9 cellular contexts compared by ENCODE assay signal in genomic region chr20:35663516-35663812, GRCh38. TPM values are rescaled to one million over a fixed set of nuclear protein-coding genes. Genes with fewer than 3 reads are reported as not detected.
A peak's percentile ranks its signal among the peaks of the same experiment; 100 is the strongest.
DNase-seq lines count a peak whose midpoint lies in the region; ATAC-seq, FAIRE-seq and TF ChIP-seq lines count a peak whose summit lies in the region.
"Had no signal": no experiment of that assay in that cellular context is flagged by ENCODE, and none has a peak within 500 bp of the region (broad histone marks: within the 10 kb centered on the region; RNA-seq: fewer than 3 reads in every experiment).

No MANE protein-coding gene starts in this region.

- H2AFZ ChIP-seq in GM23248: no peak overlapping the region

- peak overlapping the region; percentile 96 for H3K9ac ChIP-seq in GM23248

- H3K4me3 ChIP-seq in GM23248: peak overlapping the region; percentile 80
- H3K4me3 ChIP-seq in SJSA1: peak overlapping the region; percentile 73
- peak overlapping the region; percentile 68 for H3K4me3 ChIP-seq in fibroblast of mammary gland (ENCODE audit: control insufficient read depth, low read depth, low read length)
- H3K4me3 ChIP-seq in psoas muscle: peak overlapping the region; percentile 75

- peaks cover 44% of the 10 kb centered on the region for H4K20me1 ChIP-seq in GM23248 (ENCODE audit: insufficient read depth)

- peak overlapping the region; percentile 94 for H3K4me2 ChIP-seq in GM23248 (ENCODE audit: unreplicated experiment)

- no peaks in the 10 kb centered on the region for H3K9me3 ChIP-seq in GM23248 (ENCODE audit: low read depth)
- no peaks in the 10 kb centered on the region for H3K9me3 ChIP-seq in SJSA1 (replicated peaks)
- H3K9me3 ChIP-seq in psoas muscle: no peaks in the 10 kb centered on the region

- ATAC-seq in psoas muscle (peak in 2 of 4 donors; percentile 13 to 15), HG02759 (IDR thresholded peaks at IDR 0.05; ENCODE audit: unreplicated experiment) (no peak)

- WGBS in GM23248 (ENCODE audit: low coverage in 1 of 2, low lambda C conversion rate in 2 of 2, missing lambda C conversion rate in 2 of 2), 2 experiments: 0 to 3% methylated on average over 7 of the region's 7 CpGs
- 0 to 2% (median 1%) methylated on average over 7 of the region's 7 CpGs for WGBS in psoas muscle, 3 donors

- no peaks in the 10 kb centered on the region for H3K9me2 ChIP-seq in GM23248 (ENCODE audit: insufficient read depth)

- H3K4me1 ChIP-seq in GM23248 (ENCODE audit: insufficient read depth) (peaks cover 30% of the 10 kb centered on the region), SJSA1 (replicated peaks) (peaks cover 29% of the 10 kb centered on the region), psoas muscle (peaks cover 41% of the 10 kb centered on the region)

- in situ Hi-C loops in GM23248 (cut with MboI): no loop called here

- peaks cover 66% of the 10 kb centered on the region for H3K79me2 ChIP-seq in GM23248 (ENCODE audit: insufficient read depth)

- H3K27ac ChIP-seq in GM23248 (peak overlapping the region; percentile 88), SJSA1 (no peak overlapping the region), psoas muscle (peak overlapping the region; percentile 98)

- H3F3A ChIP-seq in GM23248 (ENCODE audit: insufficient read depth): peaks cover 32% of the 10 kb centered on the region

- no peak for FAIRE-seq in D721Med (lab: Jason Lieb, UNC)
- FAIRE-seq: TTC549 had no signal

- H3K27me3 ChIP-seq in GM23248 (replicated peaks; ENCODE audit: insufficient read depth) (no peaks in the 10 kb centered on the region), SJSA1 (replicated peaks) (no peaks in the 10 kb centered on the region), psoas muscle (ENCODE audit: insufficient read depth in 3 of 3, low read length in 2 of 3) (no peaks in the 10 kb centered on the region)

- DNase-seq in GM23248 (peak; percentile 73), SJSA1 (ENCODE audit: low read depth in 1 of 2, low spot score in 2 of 2) (no peak), fibroblast of mammary gland (ENCODE audit: low read depth) (peak; percentile 43), psoas muscle (no peak), DMS53 treated with DMSO at 0.1 percent for 48 hours (lab: John Stamatoyannopoulos, UW; ENCODE audit: unreplicated experiment) (no peak), D721Med (ENCODE audit: insufficient read length, low spot score) (no peak)
- no peak for DNase-seq in activated CD4-positive, CD25-positive, alpha-beta regulatory T cell treated with anti-CD3 and anti-CD28 coated beads, Interleukin-2, amount 50 U/mL, for 72 hours

- no peak for TF ChIP-seq CTCF in fibroblast of mammary gland (conservative IDR thresholded peaks at IDR 0.05; ENCODE audit: control insufficient read depth, insufficient read depth, low read depth, low read length)
- TF ChIP-seq CTCF in psoas muscle (IDR thresholded peaks at IDR 0.05): no peak
- TF ChIP-seq CTCF in D721Med (IDR thresholded peaks at IDR 0.05; ENCODE audit: insufficient read depth, missing control alignments): no peak

- intact Hi-C loops in psoas muscle (cut with DNase I): loop anchor here (5.0 kb wide), 1 partner anchor 46 kb away; the partner anchor contains the start of gene SPAG4 (in 2 of the 2)

- peaks cover 2% of the 10 kb centered on the region; the same call in 1 of the 2 replicates for H3K36me3 ChIP-seq in GM23248 (ENCODE audit: low read depth)
- peaks cover 18% of the 10 kb centered on the region; the same call in 1 of the 2 replicates for H3K36me3 ChIP-seq in SJSA1
- H3K36me3 ChIP-seq in psoas muscle (ENCODE audit: insufficient read depth in 1 of 2, low read depth in 1 of 2): peaks cover 0 to 9% of the 10 kb centered on the region in 2 donors

RNA-seq across cellular contexts. Expression of gene CPNE1, which starts 1.2 kb away (rescaled TPM):
- 172 and 205 TPM in 2 replicates for total RNA-seq in GM23248 (2014; rRNA removed; shearing (Covaris generic))
- 166 and 178 TPM in 2 replicates for polyA plus RNA-seq in GM23248 (2016; fragmentation: Nextera tagmentation; extraction: Ambion mirVana)
- 122 and 162 TPM in 2 replicates for total RNA-seq in SJSA1 (2014; rRNA removed; shearing (Covaris generic))
- total RNA-seq in psoas muscle: 10 to 100 TPM; 55.9 to 75.4 (median 67.1) TPM
- 10 to 100 TPM; 59.5 to 62.1 (median 61.6) TPM for polyA plus RNA-seq in psoas muscle

RNA-seq across cellular contexts. Expression of gene RBM12, which starts 1.2 kb away (rescaled TPM):
- 31.7 and 36.0 TPM in 2 replicates for total RNA-seq in GM23248 (2014; rRNA removed; shearing (Covaris generic))
- polyA plus RNA-seq in GM23248 (2016; fragmentation: Nextera tagmentation; extraction: Ambion mirVana): 18.1 and 18.5 TPM in 2 replicates
- 59.2 and 64.1 TPM in 2 replicates for total RNA-seq in SJSA1 (2014; rRNA removed; shearing (Covaris generic))
- 10 to 100 TPM; 20.8 to 61.5 (median 45.5) TPM for total RNA-seq in psoas muscle
- 10 to 100 TPM in 1 of 3 donors, 1 to 10 TPM in 2; 5.3 to 22.5 (median 8.8) TPM for polyA plus RNA-seq in psoas muscle

RNA-seq across cellular contexts. Expression of gene NFS1, which starts 35.7 kb away (rescaled TPM):
- 35.8 and 56.9 TPM in 2 replicates for total RNA-seq in GM23248 (2014; rRNA removed; shearing (Covaris generic))
- polyA plus RNA-seq in GM23248 (2016; fragmentation: Nextera tagmentation; extraction: Ambion mirVana): 31.5 and 33.3 TPM in 2 replicates
- total RNA-seq in SJSA1 (2014; rRNA removed; shearing (Covaris generic)): 13.3 and 24.7 TPM in 2 replicates
- total RNA-seq in psoas muscle: 10 to 100 TPM; 23.6 to 45.0 (median 40.3) TPM
- 10 to 100 TPM; 19.8 to 35.2 (median 26.1) TPM for polyA plus RNA-seq in psoas muscle

RNA-seq across cellular contexts. Expression of gene ROMO1, which starts 35.7 kb away (rescaled TPM):
- total RNA-seq in GM23248 (2014; rRNA removed; shearing (Covaris generic)): 148 and 311 TPM in 2 replicates
- polyA plus RNA-seq in GM23248 (2016; fragmentation: Nextera tagmentation; extraction: Ambion mirVana): 525 and 543 TPM in 2 replicates
- total RNA-seq in SJSA1 (2014; rRNA removed; shearing (Covaris generic)): 288 and 554 TPM in 2 replicates
- total RNA-seq in psoas muscle: 100 to 1,000 TPM; 133 to 172 (median 143) TPM
- polyA plus RNA-seq in psoas muscle: 100 to 1,000 TPM; 253 to 379 (median 323) TPM

RNA-seq across cellular contexts. Expression of gene SPAG4, which starts 47.8 kb away (rescaled TPM):
- total RNA-seq in GM23248 (2014; rRNA removed; shearing (Covaris generic)): 3.3 and 14.2 TPM in 2 replicates
- polyA plus RNA-seq in GM23248 (2016; fragmentation: Nextera tagmentation; extraction: Ambion mirVana) (17.3 and 20.9 TPM in 2 replicates), psoas muscle (1 to 10 TPM in 1 of 3 donors, under 1 TPM in 2; 0.49 to 1.1 (median 0.61) TPM)
- 0.87 TPM in 1 of 2 replicates, not detected in the other for total RNA-seq in SJSA1 (2014; rRNA removed; shearing (Covaris generic))
- 1 to 10 TPM; 1.1 to 2.1 (median 1.4) TPM for total RNA-seq in psoas muscle

Comparison
In these comparisons a context has a peak if more than half of its experiments do, and no peak if none do; other contexts are left out.
1. DNase-seq: peak in GM23248 (single experiment) and fibroblast of mammary gland (single experiment); none in SJSA1 (0 of 2), psoas muscle (0 of 2), DMS53 treated with DMSO at 0.1 percent for 48 hours (single experiment), activated CD4-positive, CD25-positive, alpha-beta regulatory T cell treated with anti-CD3 and anti-CD28 coated beads, Interleukin-2, amount 50 U/mL, for 72 hours (single experiment) and D721Med (single experiment).
2. Peak in every context shown above with its lines, with median percentiles within 50 percentile points of each other: H3K4me3 ChIP-seq.